In the genomic region with DNA sequence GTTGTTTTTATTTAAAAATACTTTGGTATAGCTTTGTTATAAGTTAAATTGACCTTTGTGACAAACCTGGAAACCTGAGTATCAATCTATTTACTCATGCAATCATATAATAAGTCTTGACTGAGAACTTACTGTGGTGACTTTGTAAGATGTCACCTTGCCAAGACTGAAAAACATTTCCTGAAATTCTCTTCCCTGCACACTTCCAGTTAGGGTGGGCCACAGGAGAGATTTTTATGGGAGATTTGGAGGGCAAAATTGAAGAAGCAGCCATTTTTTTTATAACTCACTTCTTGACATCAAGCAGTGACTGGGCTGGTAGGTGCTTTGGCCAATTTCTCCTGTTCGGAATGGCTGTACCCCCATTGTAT, we compare ENCODE assay signal across 40 cellular contexts. TPM values are rescaled to one million over a fixed set of nuclear protein-coding genes. Genes with fewer than 3 reads are reported as not detected.
"Had no signal": no experiment of that assay in that cellular context is flagged by ENCODE, and none has a peak within 500 bp of the region (broad histone marks: within the 10 kb centered on the region; RNA-seq: fewer than 3 reads in every experiment).

No MANE protein-coding gene starts in this region.

- H3K4me1 Mint-ChIP-seq: activated CD4-positive, alpha-beta memory T cell treated with anti-CD3 and anti-CD28 coated beads, Interleukin-2, amount 10 ng/mL, durations not matched to agents 7 days and 5 days; activated CD4-positive, alpha-beta T cell treated with anti-CD3 and anti-CD28 coated beads for 36 hours; activated CD4-positive, alpha-beta T cell treated with anti-CD3 and anti-CD28 coated beads, Interleukin-2, amount 10 ng/mL, durations not matched to agents 7 days and 5 days; activated CD8-positive, alpha-beta memory T cell treated with anti-CD3 and anti-CD28 coated beads, Interleukin-2, amount 10 ng/mL, durations not matched to agents 7 days and 5 days; activated naive CD4-positive, alpha-beta T cell treated with anti-CD3 and anti-CD28 coated beads, Interleukin-2, amount 10 ng/mL, durations not matched to agents 7 days and 5 days; activated naive CD4-positive, alpha-beta T cell treated with anti-CD3 and anti-CD28 coated beads, Interleukin-2, amount 50 U/mL, for 24 hours; activated naive CD8-positive, alpha-beta T cell treated with anti-CD3 and anti-CD28 coated beads, Interleukin-2, amount 10 ng/mL, durations not matched to agents 7 days and 5 days; activated naive CD8-positive, alpha-beta T cell treated with anti-CD3 and anti-CD28 coated beads, Interleukin-2, amount 50 U/mL, for 24 hours; brain; central memory CD8-positive, alpha-beta T cell; WTC11 had no signal

- FAIRE-seq: bronchial epithelial cell, TTC549 had no signal

- H3K4me3 Mint-ChIP-seq: activated CD4-positive, alpha-beta memory T cell treated with anti-CD3 and anti-CD28 coated beads, Interleukin-2, amount 10 ng/mL, durations not matched to agents 7 days and 5 days; activated CD4-positive, alpha-beta T cell treated with anti-CD3 and anti-CD28 coated beads for 36 hours; activated CD4-positive, alpha-beta T cell treated with anti-CD3 and anti-CD28 coated beads, Interleukin-2, amount 10 ng/mL, durations not matched to agents 7 days and 5 days; activated CD8-positive, alpha-beta memory T cell treated with anti-CD3 and anti-CD28 coated beads, Interleukin-2, amount 10 ng/mL, durations not matched to agents 7 days and 5 days; activated CD8-positive, alpha-beta T cell treated with anti-CD3 and anti-CD28 coated beads, Interleukin-2, amount 10 ng/mL, durations not matched to agents 7 days and 5 days; activated naive CD4-positive, alpha-beta T cell treated with anti-CD3 and anti-CD28 coated beads, Interleukin-2, amount 10 ng/mL, durations not matched to agents 7 days and 5 days; activated naive CD4-positive, alpha-beta T cell treated with anti-CD3 and anti-CD28 coated beads, Interleukin-2, amount 50 U/mL, for 24 hours; activated naive CD8-positive, alpha-beta T cell; activated naive CD8-positive, alpha-beta T cell treated with anti-CD3 and anti-CD28 coated beads, Interleukin-2, amount 10 ng/mL, durations not matched to agents 7 days and 5 days; activated naive CD8-positive, alpha-beta T cell treated with anti-CD3 and anti-CD28 coated beads, Interleukin-2, amount 50 U/mL, for 24 hours; activated T-cell treated with anti-CD3 and anti-CD28 coated beads, Interleukin-2, amount 50 U/mL, for 24 hours; brain; central memory CD8-positive, alpha-beta T cell; T-helper 1 cell treated with Interleukin-12 subunit alpha and Interleukin-12 subunit beta and Interleukin-4 antibody, amounts not matched to agents 30 μg/mL and 1 μg/mL, for 36 hours; T-helper 2 cell treated with Interferon-gamma antibody and Interleukin-4, amounts not matched to agents 5 μg/mL and 100 μg/mL, for 36 hours; WTC11 had no signal

- H3K36me3 ChIP-seq: ascending aorta, cardiac muscle cell, WERI-Rb-1 had no signal

- H3K4me1 ChIP-seq: ascending aorta had no signal

- ATAC-seq: activated CD4-positive, alpha-beta T cell treated with anti-CD3 and anti-CD28 coated beads for 36 hours; activated CD4-positive, CD25-positive, alpha-beta regulatory T cell treated with anti-CD3 and anti-CD28 coated beads, Interleukin-2, amount 50 U/mL, for 24 hours; activated CD8-positive, alpha-beta memory T cell treated with anti-CD3 and anti-CD28 coated beads, Interleukin-2, amount 10 ng/mL, durations not matched to agents 7 days and 5 days; activated CD8-positive, alpha-beta T cell treated with anti-CD3 and anti-CD28 coated beads, Interleukin-2, amount 10 ng/mL, durations not matched to agents 7 days and 5 days; activated naive CD8-positive, alpha-beta T cell treated with anti-CD3 and anti-CD28 coated beads, Interleukin-2, amount 50 U/mL, for 24 hours; WTC11 had no signal

- DNase-seq: activated CD4-positive, alpha-beta memory T cell treated with anti-CD3 and anti-CD28 coated beads, Interleukin-2, amount 10 ng/mL, durations not matched to agents 7 days and 5 days; activated CD4-positive, alpha-beta T cell treated with anti-CD3 and anti-CD28 coated beads for 1 hour; activated CD4-positive, alpha-beta T cell treated with anti-CD3 and anti-CD28 coated beads for 36 hours; activated CD4-positive, alpha-beta T cell treated with anti-CD3 and anti-CD28 coated beads for 48 hours; activated CD4-positive, alpha-beta T cell treated with anti-CD3 and anti-CD28 coated beads, Interleukin-2, amount 10 ng/mL, durations not matched to agents 7 days and 5 days; activated CD4-positive, alpha-beta T cell treated with anti-CD3 and anti-CD28 coated beads, Interleukin-2, amount 50 U/mL, for 48 hours; activated CD4-positive, CD25-positive, alpha-beta regulatory T cell; activated CD8-positive, alpha-beta memory T cell treated with anti-CD3 and anti-CD28 coated beads for 24 hours; activated CD8-positive, alpha-beta memory T cell treated with anti-CD3 and anti-CD28 coated beads, Interleukin-2, amount 10 ng/mL, durations not matched to agents 7 days and 5 days; activated CD8-positive, alpha-beta memory T cell treated with anti-CD3 and anti-CD28 coated beads, Interleukin-2, amount 50 U/mL, for 48 hours; activated CD8-positive, alpha-beta T cell treated with anti-CD3 and anti-CD28 coated beads, Interleukin-2, amount 10 ng/mL, durations not matched to agents 7 days and 5 days; activated effector memory CD4-positive, alpha-beta T cell treated with Interleukin-2 at 50 U/mL for 16 hours; activated gamma-delta T cell; activated naive CD4-positive, alpha-beta T cell treated with anti-CD3 and anti-CD28 coated beads, Interleukin-2, amount 10 ng/mL, durations not matched to agents 7 days and 5 days; activated naive CD4-positive, alpha-beta T cell treated with Interleukin-2 at 50 U/mL for 16 hours; activated naive CD8-positive, alpha-beta T cell treated with anti-CD3 and anti-CD28 coated beads, Interleukin-2, amount 10 ng/mL, durations not matched to agents 7 days and 5 days; activated naive CD8-positive, alpha-beta T cell treated with anti-CD3 and anti-CD28 coated beads, Interleukin-2, amount 50 U/mL, for 24 hours; activated T-cell treated with anti-CD3 and anti-CD28 coated beads, Interleukin-2, amount 50 U/mL, for 24 hours; activated T-cell treated with anti-CD3 and anti-CD28 coated beads, Interleukin-2, amount 50 U/mL, for 48 hours; amygdala; anterior cingulate cortex; caudate nucleus; cerebellar nuclear complex; T-helper 2 cell; T-helper 9 cell; WERI-Rb-1 had no signal

- H3K27me3 Mint-ChIP-seq: activated naive CD4-positive, alpha-beta T cell treated with anti-CD3 and anti-CD28 coated beads, Interleukin-2, amount 10 ng/mL, durations not matched to agents 7 days and 5 days; activated naive CD8-positive, alpha-beta T cell had no signal

- H3K27ac ChIP-seq: ascending aorta, cardiac muscle cell, WERI-Rb-1 had no signal

- H3K9me3 ChIP-seq: ascending aorta had no signal

- H3K9me3 Mint-ChIP-seq: activated CD4-positive, alpha-beta memory T cell treated with anti-CD3 and anti-CD28 coated beads, Interleukin-2, amount 10 ng/mL, durations not matched to agents 7 days and 5 days; activated CD4-positive, alpha-beta T cell treated with anti-CD3 and anti-CD28 coated beads, Interleukin-2, amount 10 ng/mL, durations not matched to agents 7 days and 5 days; activated naive CD4-positive, alpha-beta T cell treated with anti-CD3 and anti-CD28 coated beads, Interleukin-2, amount 10 ng/mL, durations not matched to agents 7 days and 5 days; activated naive CD4-positive, alpha-beta T cell treated with anti-CD3 and anti-CD28 coated beads, Interleukin-2, amount 50 U/mL, for 24 hours; activated naive CD8-positive, alpha-beta T cell treated with anti-CD3 and anti-CD28 coated beads, Interleukin-2, amount 10 ng/mL, durations not matched to agents 7 days and 5 days; activated T-cell treated with anti-CD3 and anti-CD28 coated beads, Interleukin-2, amount 50 U/mL, for 24 hours; activated T-helper 2 cell treated with anti-CD3 and anti-CD28 coated beads, Interferon-gamma antibody, Interleukin-2, Interleukin-4, amounts not matched to agents 10 μg/mL and 5 μg/mL and 100 μg/mL, durations not matched to agents 14 hours and 24 hours and 36 hours; brain; central memory CD8-positive, alpha-beta T cell; T-helper 1 cell treated with Interleukin-12 subunit alpha and Interleukin-12 subunit beta and Interleukin-4 antibody, amounts not matched to agents 30 μg/mL and 1 μg/mL, for 36 hours; T-helper 2 cell treated with Interferon-gamma antibody and Interleukin-4, amounts not matched to agents 5 μg/mL and 100 μg/mL, for 36 hours had no signal

- H3K36me3 Mint-ChIP-seq: activated CD8-positive, alpha-beta memory T cell treated with anti-CD3 and anti-CD28 coated beads, Interleukin-2, amount 10 ng/mL, durations not matched to agents 7 days and 5 days; activated naive CD4-positive, alpha-beta T cell treated with anti-CD3 and anti-CD28 coated beads, Interleukin-2, amount 10 ng/mL, durations not matched to agents 7 days and 5 days; activated naive CD4-positive, alpha-beta T cell treated with anti-CD3 and anti-CD28 coated beads, Interleukin-2, amount 50 U/mL, for 24 hours; activated naive CD8-positive, alpha-beta T cell treated with anti-CD3 and anti-CD28 coated beads, Interleukin-2, amount 10 ng/mL, durations not matched to agents 7 days and 5 days; brain had no signal

- H3K27me3 ChIP-seq: ascending aorta, cardiac muscle cell had no signal

- H3K4me3 ChIP-seq: ascending aorta, cardiac muscle cell had no signal

- H3K27ac Mint-ChIP-seq: activated CD4-positive, alpha-beta memory T cell treated with anti-CD3 and anti-CD28 coated beads, Interleukin-2, amount 10 ng/mL, durations not matched to agents 7 days and 5 days; activated CD4-positive, alpha-beta T cell treated with anti-CD3 and anti-CD28 coated beads for 36 hours; activated CD4-positive, alpha-beta T cell treated with anti-CD3 and anti-CD28 coated beads, Interleukin-2, amount 10 ng/mL, durations not matched to agents 7 days and 5 days; activated CD8-positive, alpha-beta memory T cell treated with anti-CD3 and anti-CD28 coated beads, Interleukin-2, amount 10 ng/mL, durations not matched to agents 7 days and 5 days; activated CD8-positive, alpha-beta T cell treated with anti-CD3 and anti-CD28 coated beads, Interleukin-2, amount 10 ng/mL, durations not matched to agents 7 days and 5 days; activated naive CD4-positive, alpha-beta T cell treated with anti-CD3 and anti-CD28 coated beads, Interleukin-2, amount 10 ng/mL, durations not matched to agents 7 days and 5 days; activated naive CD4-positive, alpha-beta T cell treated with anti-CD3 and anti-CD28 coated beads, Interleukin-2, amount 50 U/mL, for 24 hours; activated naive CD8-positive, alpha-beta T cell; activated naive CD8-positive, alpha-beta T cell treated with anti-CD3 and anti-CD28 coated beads, Interleukin-2, amount 10 ng/mL, durations not matched to agents 7 days and 5 days; activated naive CD8-positive, alpha-beta T cell treated with anti-CD3 and anti-CD28 coated beads, Interleukin-2, amount 50 U/mL, for 24 hours; activated T-cell treated with anti-CD3 and anti-CD28 coated beads, Interleukin-2, amount 50 U/mL, for 24 hours; activated T-helper 2 cell treated with anti-CD3 and anti-CD28 coated beads, Interferon-gamma antibody, Interleukin-2, Interleukin-4, amounts not matched to agents 10 μg/mL and 5 μg/mL and 100 μg/mL, durations not matched to agents 14 hours and 24 hours and 36 hours; brain; T-helper 1 cell treated with Interleukin-12 subunit alpha and Interleukin-12 subunit beta and Interleukin-4 antibody, amounts not matched to agents 30 μg/mL and 1 μg/mL, for 36 hours; T-helper 2 cell treated with Interferon-gamma antibody and Interleukin-4, amounts not matched to agents 5 μg/mL and 100 μg/mL, for 36 hours; WTC11 had no signal

RNA-seq across cellular contexts. Expression of a gene that starts 31.4 kb away (rescaled TPM):
- total RNA-seq: activated CD4-positive, alpha-beta memory T cell treated with anti-CD3 and anti-CD28 coated beads, Interleukin-2, amount 10 ng/mL, durations not matched to agents 7 days and 5 days; activated CD4-positive, alpha-beta T cell treated with anti-CD3 and anti-CD28 coated beads for 36 hours; activated CD4-positive, alpha-beta T cell treated with anti-CD3 and anti-CD28 coated beads, Interleukin-2, amount 10 ng/mL, durations not matched to agents 7 days and 5 days; activated CD8-positive, alpha-beta memory T cell treated with anti-CD3 and anti-CD28 coated beads, Interleukin-2, amount 10 ng/mL, durations not matched to agents 7 days and 5 days; activated CD8-positive, alpha-beta T cell treated with anti-CD3 and anti-CD28 coated beads, Interleukin-2, amount 10 ng/mL, durations not matched to agents 7 days and 5 days; activated naive CD8-positive, alpha-beta T cell treated with anti-CD3 and anti-CD28 coated beads, Interleukin-2, amount 10 ng/mL, durations not matched to agents 7 days and 5 days; activated T-helper 2 cell treated with anti-CD3 and anti-CD28 coated beads, Interferon-gamma antibody, Interleukin-2, Interleukin-4, amounts not matched to agents 10 μg/mL and 5 μg/mL and 100 μg/mL, durations not matched to agents 14 hours and 24 hours and 36 hours; ascending aorta; bronchial epithelial cell; cardiac muscle cell; chondrocyte; WTC11 had no signal
- polyA plus RNA-seq: cardiac muscle cell had no signal
